ENCODE assay signal across 11 cellular contexts in genomic region chr15:35206060-35206675, GRCh38.
DNase-seq lines count a peak whose midpoint lies in the region; ATAC-seq, FAIRE-seq and TF ChIP-seq lines count a peak whose summit lies in the region.
"Had no signal": no experiment of that assay in that cellular context is flagged by ENCODE, and none has a peak within 500 bp of the region (broad histone marks: within the 10 kb centered on the region; RNA-seq: fewer than 3 reads in every experiment).

No MANE protein-coding gene starts in this region.

- no peak overlapping the region for H3K9ac ChIP-seq in GM12878 (ENCODE audit: control insufficient read depth, insufficient read depth, low read length)

- H4K20me1 ChIP-seq in GM12878 (ENCODE audit: control insufficient read depth, insufficient read depth), result no peaks in the 10 kb centered on the region

- H2AFZ ChIP-seq in GM12878 (ENCODE audit: control insufficient read depth, low read depth, low read length), result no peak overlapping the region

- SMC1A ChIA-PET in GM12878 (lab: Charles Lee; ENCODE audit: uncharacterized antibody, unreplicated experiment), result no interaction called here

- H3K4me3 ChIP-seq in GM12865 (ENCODE audit: low read depth, low read length) (no peak overlapping the region), GM12878 (no peak overlapping the region), mucosa of descending colon (no peak overlapping the region)
- H3K4me3 ChIP-seq: dorsolateral prefrontal cortex, lung, tibial artery had no signal

- no peak overlapping the region for H3K27ac ChIP-seq in GM12878 (ENCODE audit: control insufficient read depth, insufficient read depth)
- H3K27ac ChIP-seq: dorsolateral prefrontal cortex, tibial artery had no signal

- no peaks in the 10 kb centered on the region for H3K9me3 Mint-ChIP-seq in activated CD4-positive, alpha-beta memory T cell treated with anti-CD3 and anti-CD28 coated beads for 36 hours

- TF ChIP-seq CTCF in GM12865 (IDR thresholded peaks at IDR 0.05; ENCODE audit: insufficient read depth, low read depth, low read length, missing control alignments) (peak; percentile 44), LNCAP (IDR thresholded peaks at IDR 0.05) (peak; percentile 78), GM12878 (IDR thresholded peaks at IDR 0.05 in 2 of 3, conservative IDR thresholded peaks at IDR 0.05 in 1 of 3; ENCODE audit: control insufficient read depth in 2 of 3, extremely low read depth in 1 of 3, insufficient read depth in 1 of 3, low read depth in 3 of 3, low read length in 3 of 3) (peak; percentile 11 to 49 (median 46); a peak in 5 of 6 replicates), mucosa of descending colon (IDR thresholded peaks at IDR 0.05) (no peak)

- RAD21 ChIA-PET in GM12878 (lab: Charles Lee; ENCODE audit: unreplicated experiment), result no interaction called here

- CTCF ChIA-PET in GM12878 (lab: Yijun Ruan, JAX), result interaction anchor here (1.4 kb wide), 1 partner anchor 126 kb away, joined by 4 read pairs; no protein-coding TSS in a partner anchor
- CTCF ChIA-PET in activated CD4-positive, alpha-beta memory T cell treated with anti-CD3 and anti-CD28 coated beads for 36 hours (lab: Charles Lee), result no interaction called here

- in situ Hi-C loops in GM12878 (cut with MboI), result no loop called here

- no peak for TF ChIP-seq POLR2A in GM12878 (IDR thresholded peaks at IDR 0.05; ENCODE audit: low read depth, low read length)

- no peaks in the 10 kb centered on the region for H3K36me3 Mint-ChIP-seq in activated CD4-positive, alpha-beta memory T cell treated with anti-CD3 and anti-CD28 coated beads for 36 hours

- no peak overlapping the region for H3K4me3 Mint-ChIP-seq in activated CD4-positive, alpha-beta memory T cell treated with anti-CD3 and anti-CD28 coated beads for 36 hours

- no peak for TF ChIP-seq EP300 in GM12878 (IDR thresholded peaks at IDR 0.05; ENCODE audit: borderline replicate concordance in 1 of 2, control insufficient read depth in 1 of 2, low read depth in 2 of 2, low read length in 2 of 2)

- peak; percentile 49; the same call in 1 of the 3 replicates for ATAC-seq in GM12878
- ATAC-seq in mucosa of descending colon, result peak; percentile 34
- ATAC-seq in GM18519 (IDR thresholded peaks at IDR 0.05; ENCODE audit: low FRiP score, unreplicated experiment), result no peak
- ATAC-seq in HG03457 (IDR thresholded peaks at IDR 0.05; ENCODE audit: unreplicated experiment), result no peak

- H3K27me3 Mint-ChIP-seq in activated CD4-positive, alpha-beta memory T cell treated with anti-CD3 and anti-CD28 coated beads for 36 hours, result no peaks in the 10 kb centered on the region

- no peak overlapping the region for H3K27ac Mint-ChIP-seq in activated CD4-positive, alpha-beta memory T cell treated with anti-CD3 and anti-CD28 coated beads for 36 hours

- FAIRE-seq in GM12878 (lab: Jason Lieb, UNC), result peak; percentile 83

- no peaks in the 10 kb centered on the region for H3K9me3 ChIP-seq in GM12878 (replicated peaks; ENCODE audit: control insufficient read depth, insufficient read depth, low read length)
- H3K9me3 ChIP-seq in mucosa of descending colon, result no peaks in the 10 kb centered on the region
- H3K9me3 ChIP-seq: tibial artery had no signal

- no TSS peak for BruUV-seq in GM12878 (replicated peaks; lab: Mats Ljungman, UMichigan)

- no peaks in the 10 kb centered on the region for H3K27me3 ChIP-seq in GM12878 (replicated peaks in 1 of 2; ENCODE audit: control insufficient read depth in 2 of 2, insufficient read depth in 2 of 2, low read length in 1 of 2)
- H3K27me3 ChIP-seq: dorsolateral prefrontal cortex, tibial artery had no signal

- 97% methylated on average over 2 of the region's 2 CpGs for WGBS in GM12878 (ENCODE audit: insufficient coverage, insufficient replicate concordance, low lambda C conversion rate, missing lambda C conversion rate)

- intact Hi-C loops in GM12878 (cut with micrococcal nuclease; ENCODE audit: unreplicated experiment), result no loop called here
- intact Hi-C loops in mucosa of descending colon (cut with DNase I, micrococcal nuclease), result no loop called here
- intact Hi-C loops in activated CD4-positive, alpha-beta memory T cell treated with anti-CD3 and anti-CD28 coated beads for 36 hours (cut with micrococcal nuclease), result loop anchor here (10.0 kb wide), 1 partner anchor 131 kb away; no protein-coding TSS in a partner anchor

- DNase-seq in GM12865 (ENCODE audit: low read depth), result peak; percentile 41
- no peak for DNase-seq in GM12878 (ENCODE audit: low read depth, low spot score)
- peak in 1 of 3 donors; percentile 11 for DNase-seq in mucosa of descending colon
- DNase-seq in activated CD4-positive, alpha-beta memory T cell treated with anti-CD3 and anti-CD28 coated beads for 36 hours, result no peak
- DNase-seq: dorsolateral prefrontal cortex, NCI-H524, tibial artery had no signal

- no peaks in the 10 kb centered on the region for H3K4me1 ChIP-seq in GM12878 (ENCODE audit: control insufficient read depth, insufficient read depth, low read length)
- H3K4me1 ChIP-seq in mucosa of descending colon (ENCODE audit: low read depth), result no peaks in the 10 kb centered on the region
- H3K4me1 ChIP-seq: tibial artery had no signal

- H3K36me3 ChIP-seq in GM12878 (ENCODE audit: control insufficient read depth in 2 of 2, insufficient read depth in 2 of 2, low read length in 1 of 2) (no peaks in the 10 kb centered on the region), mucosa of descending colon (ENCODE audit: low read depth) (no peaks in the 10 kb centered on the region)
- H3K36me3 ChIP-seq: tibial artery had no signal

- no peak for TF ChIP-seq RAD21 in GM12878 (IDR thresholded peaks at IDR 0.05; ENCODE audit: insufficient read depth, low read depth, low read length)

- no peak overlapping the region for H3K4me2 ChIP-seq in GM12878 (ENCODE audit: control insufficient read depth, insufficient read depth)

- POLR2A ChIA-PET in GM12878 (lab: Charles Lee), result no interaction called here
- POLR2A ChIA-PET in activated CD4-positive, alpha-beta memory T cell treated with anti-CD3 and anti-CD28 coated beads for 36 hours (lab: Charles Lee), result no interaction called here

- no peaks in the 10 kb centered on the region for H3K4me1 Mint-ChIP-seq in activated CD4-positive, alpha-beta memory T cell treated with anti-CD3 and anti-CD28 coated beads for 36 hours (ENCODE audit: low read depth)

- no peaks in the 10 kb centered on the region for H3K79me2 ChIP-seq in GM12878 (ENCODE audit: control insufficient read depth, insufficient read depth, low read length)

TF ChIP-seq in GM12878, 131 proteins besides CTCF, POLR2A, EP300 and RAD21:
- TF ChIP-seq CHD4 (IDR thresholded peaks at IDR 0.05) (no peak), CHD1 (IDR thresholded peaks at IDR 0.05; ENCODE audit: low read depth, low read length) (no peak), ZNF384 (IDR thresholded peaks at IDR 0.05; ENCODE audit: borderline replicate concordance, low read depth, low read length) (no peak), ATF7 (IDR thresholded peaks at IDR 0.05; ENCODE audit: low read depth) (no peak), ZNF24 (IDR thresholded peaks at IDR 0.05) (no peak), IKZF1 (conservative IDR thresholded peaks at IDR 0.05) (no peak), ASH2L (IDR thresholded peaks at IDR 0.05; ENCODE audit: borderline replicate concordance, low read depth) (no peak), CBX5 (IDR thresholded peaks at IDR 0.05; ENCODE audit: low read depth) (no peak), SMAD5 (IDR thresholded peaks at IDR 0.05; ENCODE audit: low read depth) (no peak), NR2C2 (IDR thresholded peaks at IDR 0.05; ENCODE audit: borderline replicate concordance, control insufficient read depth, insufficient read length, low read depth) (no peak)
- TF ChIP-seq, protein P1, sequence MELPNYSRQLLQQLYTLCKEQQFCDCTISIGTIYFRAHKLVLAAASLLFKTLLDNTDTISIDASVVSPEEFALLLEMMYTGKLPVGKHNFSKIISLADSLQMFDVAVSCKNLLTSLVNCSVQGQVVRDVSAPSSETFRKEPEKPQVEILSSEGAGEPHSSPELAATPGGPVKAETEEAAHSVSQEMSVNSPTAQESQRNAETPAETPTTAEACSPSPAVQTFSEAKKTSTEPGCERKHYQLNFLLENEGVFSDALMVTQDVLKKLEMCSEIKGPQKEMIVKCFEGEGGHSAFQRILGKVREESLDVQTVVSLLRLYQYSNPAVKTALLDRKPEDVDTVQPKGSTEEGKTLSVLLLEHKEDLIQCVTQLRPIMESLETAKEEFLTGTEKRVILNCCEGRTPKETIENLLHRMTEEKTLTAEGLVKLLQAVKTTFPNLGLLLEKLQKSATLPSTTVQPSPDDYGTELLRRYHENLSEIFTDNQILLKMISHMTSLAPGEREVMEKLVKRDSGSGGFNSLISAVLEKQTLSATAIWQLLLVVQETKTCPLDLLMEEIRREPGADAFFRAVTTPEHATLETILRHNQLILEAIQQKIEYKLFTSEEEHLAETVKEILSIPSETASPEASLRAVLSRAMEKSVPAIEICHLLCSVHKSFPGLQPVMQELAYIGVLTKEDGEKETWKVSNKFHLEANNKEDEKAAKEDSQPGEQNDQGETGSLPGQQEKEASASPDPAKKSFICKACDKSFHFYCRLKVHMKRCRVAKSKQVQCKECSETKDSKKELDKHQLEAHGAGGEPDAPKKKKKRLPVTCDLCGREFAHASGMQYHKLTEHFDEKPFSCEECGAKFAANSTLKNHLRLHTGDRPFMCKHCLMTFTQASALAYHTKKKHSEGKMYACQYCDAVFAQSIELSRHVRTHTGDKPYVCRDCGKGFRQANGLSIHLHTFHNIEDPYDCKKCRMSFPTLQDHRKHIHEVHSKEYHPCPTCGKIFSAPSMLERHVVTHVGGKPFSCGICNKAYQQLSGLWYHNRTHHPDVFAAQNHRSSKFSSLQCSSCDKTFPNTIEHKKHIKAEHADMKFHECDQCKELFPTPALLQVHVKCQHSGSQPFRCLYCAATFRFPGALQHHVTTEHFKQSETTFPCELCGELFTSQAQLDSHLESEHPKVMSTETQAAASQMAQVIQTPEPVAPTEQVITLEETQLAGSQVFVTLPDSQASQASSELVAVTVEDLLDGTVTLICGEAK (IDR thresholded peaks at IDR 0.05; ENCODE audit: borderline replicate concordance), result no peak
- TF ChIP-seq, protein P2, sequence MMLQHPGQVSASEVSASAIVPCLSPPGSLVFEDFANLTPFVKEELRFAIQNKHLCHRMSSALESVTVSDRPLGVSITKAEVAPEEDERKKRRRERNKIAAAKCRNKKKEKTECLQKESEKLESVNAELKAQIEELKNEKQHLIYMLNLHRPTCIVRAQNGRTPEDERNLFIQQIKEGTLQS (IDR thresholded peaks at IDR 0.05; ENCODE audit: borderline replicate concordance, extremely low read depth, low read depth, low read length), result no peak

Comparison
In these comparisons a context has a peak if more than half of its experiments do, and no peak if none do; other contexts are left out.
1. ATAC-seq: peak in GM12878 (single experiment) and mucosa of descending colon (single experiment); none in GM18519 (single experiment) and HG03457 (single experiment).